2 cellular contexts compared by ENCODE assay signal in genomic region chr4:38795087-38795486, GRCh38.
TF ChIP-seq lines count a peak whose summit lies in the region.

No MANE protein-coding gene starts in this region.

TF ChIP-seq in GM12891, 5 proteins besides CTCF, POLR2A, EP300 and RAD21 (continued from another document):
- no peak for TF ChIP-seq POLR2AphosphoS5 (IDR thresholded peaks at IDR 0.05; ENCODE audit: low read depth, low read length)
- no peak for TF ChIP-seq POU2F2 (IDR thresholded peaks at IDR 0.05; ENCODE audit: low read depth, low read length)

TF ChIP-seq in GM12878, 131 proteins besides CTCF, POLR2A, EP300 and RAD21:
- no peak for TF ChIP-seq NKRF (conservative IDR thresholded peaks at IDR 0.05)
- TF ChIP-seq PML (IDR thresholded peaks at IDR 0.05; ENCODE audit: low read length) = no peak
- TF ChIP-seq HCFC1 (IDR thresholded peaks at IDR 0.05; ENCODE audit: low read length) = no peak
- TF ChIP-seq IRF3 (IDR thresholded peaks at IDR 0.05) = no peak
TF ChIP-seq in GM12878: peak in this region for 0.
